In the genomic region with DNA sequence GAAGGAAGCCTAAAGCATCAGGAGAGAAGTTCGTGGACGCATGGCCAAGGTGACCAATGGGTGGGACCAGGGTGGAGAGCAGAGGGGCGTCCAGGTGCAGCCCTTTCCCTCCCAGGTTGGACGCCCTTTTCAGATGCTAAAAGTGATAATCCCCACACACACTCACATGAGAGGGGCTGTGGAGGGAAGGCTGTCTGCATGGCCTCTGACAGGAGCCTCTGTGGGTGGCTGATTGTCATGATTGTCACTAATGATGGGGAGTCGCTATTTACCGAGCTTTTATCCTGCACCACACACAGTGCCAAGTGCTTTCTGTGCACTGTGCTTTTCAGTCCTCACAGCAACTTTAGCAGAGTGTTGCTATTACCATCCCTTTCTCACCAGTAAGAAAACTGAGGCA, we compare ENCODE assay signal across 1 cellular context.
TF ChIP-seq lines count a peak whose summit lies in the region.

No MANE protein-coding gene starts in this region.

TF ChIP-seq in H1, 55 proteins besides CTCF, POLR2A, EP300 and RAD21:
- TF ChIP-seq KDM1A (IDR thresholded peaks at IDR 0.05; ENCODE audit: borderline replicate concordance, low read length) (0 out of 2 replicates have a peak, but pooled peaks have one; percentile 37), BACH1 (IDR thresholded peaks at IDR 0.05; ENCODE audit: low read length) (0 out of 2 replicates have a peak, but pooled peaks have one; percentile 15), KDM5A (IDR thresholded peaks at IDR 0.05; ENCODE audit: low read length) (no peak), EGR1 (IDR thresholded peaks at IDR 0.05; ENCODE audit: borderline replicate concordance, low read depth, low read length) (no peak), SIN3A (conservative IDR thresholded peaks at IDR 0.05 in 1 of 2, IDR thresholded peaks at IDR 0.05 in 1 of 2; ENCODE audit: low read depth in 1 of 2, low read length in 2 of 2) (0 out of 4 replicates have a peak, but pooled peaks of 1 of the 2 experiments have one; percentile 35)
